ENCODE assay signal across 22 cellular contexts in genomic region chr6:170182781-170183120, GRCh38.
DNase-seq lines count a peak whose midpoint lies in the region; ATAC-seq and TF ChIP-seq lines count a peak whose summit lies in the region.
"Had no signal": no experiment of that assay in that cellular context is flagged by ENCODE, and none has a peak within 500 bp of the region (broad histone marks: within the 10 kb centered on the region; RNA-seq: fewer than 3 reads in every experiment).

No MANE protein-coding gene starts in this region.

- WGBS in esophagus muscularis mucosa, result 86% methylated on average over 10 of the region's 10 CpGs

- H3K4me1 ChIP-seq in esophagus muscularis mucosa, result no peaks in the 10 kb centered on the region
- H3K4me1 ChIP-seq: A549, Caco-2 had no signal

- TF ChIP-seq CTCF in esophagus muscularis mucosa (IDR thresholded peaks at IDR 0.05), result no peak
- TF ChIP-seq CTCF in osteocyte (IDR thresholded peaks at IDR 0.05), result no peak

- H3K36me3 ChIP-seq in esophagus muscularis mucosa, result no peaks in the 10 kb centered on the region

- H3K4me3 ChIP-seq in esophagus muscularis mucosa, result no peak overlapping the region
- H3K4me3 ChIP-seq: A549, GM23338 had no signal

- H3K27me3 Mint-ChIP-seq in activated CD4-positive, alpha-beta T cell treated with anti-CD3 and anti-CD28 coated beads, Interleukin-2, amount 10 ng/mL, durations not matched to agents 7 days and 5 days, result no peaks in the 10 kb centered on the region
- no peaks in the 10 kb centered on the region for H3K27me3 Mint-ChIP-seq in osteocyte (ENCODE audit: unreplicated experiment)
- H3K27me3 Mint-ChIP-seq in naive thymus-derived CD8-positive, alpha-beta T cell, result no peaks in the 10 kb centered on the region
- H3K27me3 Mint-ChIP-seq: CD4-positive, alpha-beta T cell had no signal

- H3K9me3 Mint-ChIP-seq in activated CD4-positive, alpha-beta T cell treated with anti-CD3 and anti-CD28 coated beads, Interleukin-2, amount 10 ng/mL, durations not matched to agents 7 days and 5 days, result peaks cover 17% of the 10 kb centered on the region
- peaks cover 15% of the 10 kb centered on the region for H3K9me3 Mint-ChIP-seq in osteocyte (ENCODE audit: unreplicated experiment)
- peaks cover 0 to 21% (median 0%) of the 10 kb centered on the region in 9 donors for H3K9me3 Mint-ChIP-seq in naive thymus-derived CD8-positive, alpha-beta T cell

- H3K36me3 Mint-ChIP-seq in activated CD4-positive, alpha-beta T cell treated with anti-CD3 and anti-CD28 coated beads, Interleukin-2, amount 10 ng/mL, durations not matched to agents 7 days and 5 days (ENCODE audit: low read depth), result no peaks in the 10 kb centered on the region
- H3K36me3 Mint-ChIP-seq in osteocyte (ENCODE audit: unreplicated experiment), result no peaks in the 10 kb centered on the region
- no peaks in the 10 kb centered on the region for H3K36me3 Mint-ChIP-seq in naive thymus-derived CD8-positive, alpha-beta T cell

- no peak overlapping the region for H3K27ac ChIP-seq in esophagus muscularis mucosa (replicated peaks in 1 of 4)
- H3K27ac ChIP-seq: 22Rv1, A549, C4-2B had no signal

- DNase-seq in activated CD4-positive, alpha-beta T cell treated with anti-CD3 and anti-CD28 coated beads, Interleukin-2, amount 10 ng/mL, durations not matched to agents 7 days and 5 days, result peak; percentile 3
- no peak for DNase-seq in activated CD4-positive, alpha-beta T cell treated with anti-CD3 and anti-CD28 coated beads for 1 hour
- DNase-seq in D341Med (ENCODE audit: low spot score), result peak; percentile 6
- peak; percentile 55 for DNase-seq in esophagus muscularis mucosa (ENCODE audit: extremely low spot score)
- peak; percentile 42 for DNase-seq in osteocyte (ENCODE audit: extremely low spot score, unreplicated experiment)
- no peak for DNase-seq in naive thymus-derived CD8-positive, alpha-beta T cell
- no peak for DNase-seq in NCI-H2171 treated with DMSO at 0.1 percent for 48 hours (lab: John Stamatoyannopoulos, UW)
- DNase-seq: AML-193; Caco-2; CD4-positive, alpha-beta T cell; DMS153; DMS79 treated with DMSO at 0.1 percent for 48 hours; H7; HFFc6 had no signal

- H3K27ac Mint-ChIP-seq in activated CD4-positive, alpha-beta T cell treated with anti-CD3 and anti-CD28 coated beads, Interleukin-2, amount 10 ng/mL, durations not matched to agents 7 days and 5 days, result no peak overlapping the region
- no peak overlapping the region for H3K27ac Mint-ChIP-seq in osteocyte (ENCODE audit: unreplicated experiment)
- peak overlapping the region in 1 of 10 donors; percentile 17 for H3K27ac Mint-ChIP-seq in naive thymus-derived CD8-positive, alpha-beta T cell
- H3K27ac Mint-ChIP-seq: CD4-positive, alpha-beta T cell; GM23338; HFFc6; IgD-negative memory B cell had no signal

- intact Hi-C loops in esophagus muscularis mucosa (cut with DNase I), result no loop called here

- CTCF ChIA-PET in activated CD4-positive, alpha-beta T cell treated with anti-CD3 and anti-CD28 coated beads, Interleukin-2, amount 10 ng/mL, durations not matched to agents 7 days and 5 days (lab: Charles Lee), result no interaction called here

- H3K4me1 Mint-ChIP-seq in activated CD4-positive, alpha-beta T cell treated with anti-CD3 and anti-CD28 coated beads, Interleukin-2, amount 10 ng/mL, durations not matched to agents 7 days and 5 days, result no peaks in the 10 kb centered on the region
- no peaks in the 10 kb centered on the region for H3K4me1 Mint-ChIP-seq in osteocyte (ENCODE audit: unreplicated experiment)
- peaks cover 12 to 24% (median 16%) of the 10 kb centered on the region in 4 donors for H3K4me1 Mint-ChIP-seq in naive thymus-derived CD8-positive, alpha-beta T cell
- H3K4me1 Mint-ChIP-seq: GM23338, IgD-negative memory B cell had no signal

- no peaks in the 10 kb centered on the region for H3K9me3 ChIP-seq in esophagus muscularis mucosa
- H3K9me3 ChIP-seq: Caco-2 had no signal

- TF ChIP-seq EP300 in esophagus muscularis mucosa (IDR thresholded peaks at IDR 0.05), result no peak

- POLR2A ChIA-PET in activated CD4-positive, alpha-beta T cell treated with anti-CD3 and anti-CD28 coated beads, Interleukin-2, amount 10 ng/mL, durations not matched to agents 7 days and 5 days (lab: Charles Lee), result no interaction called here
- POLR2A ChIA-PET in naive thymus-derived CD8-positive, alpha-beta T cell (lab: Charles Lee), result no interaction called here

- peaks cover 0 to 15% (median 0%) of the 10 kb centered on the region in 4 donors for H3K27me3 ChIP-seq in esophagus muscularis mucosa

- no peak for TF ChIP-seq POLR2A in esophagus muscularis mucosa (IDR thresholded peaks at IDR 0.05; ENCODE audit: low read depth)

- no peak for ATAC-seq in HG03045 (IDR thresholded peaks at IDR 0.05; ENCODE audit: unreplicated experiment)
- no peak for ATAC-seq in naive thymus-derived CD8-positive, alpha-beta T cell
- ATAC-seq: A549, GM23338, HCT116, HepG2 had no signal

- no peak overlapping the region for H3K4me3 Mint-ChIP-seq in activated CD4-positive, alpha-beta T cell treated with anti-CD3 and anti-CD28 coated beads, Interleukin-2, amount 10 ng/mL, durations not matched to agents 7 days and 5 days
- H3K4me3 Mint-ChIP-seq in osteocyte (ENCODE audit: unreplicated experiment), result no peak overlapping the region
- H3K4me3 Mint-ChIP-seq in naive thymus-derived CD8-positive, alpha-beta T cell, result no peak overlapping the region
- H3K4me3 Mint-ChIP-seq: CD4-positive, alpha-beta T cell; GM23338; HFFc6; IgD-negative memory B cell had no signal

Comparison
In these comparisons a context has a peak if more than half of its experiments do, and no peak if none do; other contexts are left out.
1. DNase-seq: peak in activated CD4-positive, alpha-beta T cell treated with anti-CD3 and anti-CD28 coated beads, Interleukin-2, amount 10 ng/mL, durations not matched to agents 7 days and 5 days (single experiment), D341Med (single experiment), esophagus muscularis mucosa (single experiment) and osteocyte (single experiment); none in activated CD4-positive, alpha-beta T cell treated with anti-CD3 and anti-CD28 coated beads for 1 hour (single experiment), naive thymus-derived CD8-positive, alpha-beta T cell (0 of 10) and NCI-H2171 treated with DMSO at 0.1 percent for 48 hours (single experiment).